ENCODE assay signal across 18 cellular contexts in genomic region chr16:85620403-85620802, GRCh38.
"Had no signal": no experiment of that assay in that cellular context is flagged by ENCODE, and none has a peak within 500 bp of the region (broad histone marks: within the 10 kb centered on the region; RNA-seq: fewer than 3 reads in every experiment).

No MANE protein-coding gene starts in this region.

- H3K27me3 ChIP-seq: tibial artery had no signal

- H3K4me3 ChIP-seq: lower lobe of right lung, prostate gland, tibial artery had no signal

- H3K4me1 ChIP-seq: foreskin keratinocyte had no signal

- H3K36me3 ChIP-seq: prostate gland had no signal

- H3K9me3 ChIP-seq: lower lobe of right lung, prostate gland, tibial artery had no signal

- DNase-seq: activated CD4-positive, alpha-beta memory T cell treated with anti-CD3 and anti-CD28 coated beads for 36 hours; activated CD4-positive, alpha-beta T cell treated with anti-CD3 and anti-CD28 coated beads for 4 hours; activated CD4-positive, CD25-positive, alpha-beta regulatory T cell; activated effector memory CD4-positive, alpha-beta T cell treated with Interleukin-2 at 50 U/mL for 16 hours; activated naive CD4-positive, alpha-beta T cell treated with anti-CD3 and anti-CD28 coated beads for 36 hours; activated naive CD8-positive, alpha-beta T cell treated with anti-CD3 and anti-CD28 coated beads, Interleukin-2, amount 10 ng/mL, durations not matched to agents 7 days and 5 days; activated T-cell treated with anti-CD3 and anti-CD28 coated beads, Interleukin-2, amount 50 U/mL, for 72 hours; amygdala; effector CD4-positive, alpha-beta T cell; foreskin keratinocyte; immature natural killer cell; lower lobe of right lung; naive thymus-derived CD4-positive, alpha-beta T cell; tibial artery had no signal

- ATAC-seq: activated T-cell treated with anti-CD3 and anti-CD28 coated beads, Interleukin-2, amount 50 U/mL, for 72 hours; foreskin keratinocyte; left lobe of liver; lower lobe of right lung; naive thymus-derived CD4-positive, alpha-beta T cell had no signal

- FAIRE-seq: endometrium, urothelium cell line had no signal

- H3K27ac ChIP-seq: foreskin keratinocyte, lower lobe of right lung, tibial artery had no signal
